ENCODE assay signal across 26 cellular contexts in genomic region chrX:99572711-99573110, GRCh38.
"Had no signal": no experiment of that assay in that cellular context is flagged by ENCODE, and none has a peak within 500 bp of the region (broad histone marks: within the 10 kb centered on the region; RNA-seq: fewer than 3 reads in every experiment).

No MANE protein-coding gene starts in this region.

- H3K27ac ChIP-seq: brain microvascular endothelial cell, SJCRH30, SK-N-MC had no signal

- DNase-seq: activated CD4-positive, alpha-beta T cell treated with anti-CD3 and anti-CD28 coated beads for 36 hours; activated CD4-positive, alpha-beta T cell treated with anti-CD3 and anti-CD28 coated beads, Interleukin-2, amount 10 ng/mL, durations not matched to agents 7 days and 5 days; activated CD4-positive, alpha-beta T cell treated with anti-CD3 and anti-CD28 coated beads, Interleukin-2, amount 50 U/mL, for 48 hours; activated CD8-positive, alpha-beta T cell treated with anti-CD3 and anti-CD28 coated beads, Interleukin-2, amount 10 ng/mL, durations not matched to agents 7 days and 5 days; activated gamma-delta T cell; activated naive CD4-positive, alpha-beta T cell treated with Interleukin-2 at 50 U/mL for 16 hours; activated naive CD8-positive, alpha-beta T cell treated with anti-CD3 and anti-CD28 coated beads, Interleukin-2, amount 10 ng/mL, durations not matched to agents 7 days and 5 days; activated T-cell treated with anti-CD3 and anti-CD28 coated beads, Interleukin-2, amount 50 U/mL, for 24 hours; brain microvascular endothelial cell; central memory CD4-positive, alpha-beta T cell; Karpas-422; MM.1S; MV-4-11; NCI-H1092; NCI-H1436 treated with DMSO at 0.1 percent for 48 hours; NCI-H1694 treated with DMSO at 0.1 percent for 48 hours; NCI-H2029; NCI-H345; NCI-H524 treated with DMSO at 0.1 percent for 48 hours; SHP77; SJCRH30 had no signal

- H3K36me3 Mint-ChIP-seq: activated naive CD4-positive, alpha-beta T cell treated with anti-CD3 and anti-CD28 coated beads, Interleukin-2, amount 50 U/mL, for 24 hours; activated naive CD8-positive, alpha-beta T cell treated with anti-CD3 and anti-CD28 coated beads, Interleukin-2, amount 10 ng/mL, durations not matched to agents 7 days and 5 days had no signal

- H3K27me3 Mint-ChIP-seq: activated CD4-positive, alpha-beta T cell treated with anti-CD3 and anti-CD28 coated beads for 36 hours; activated CD4-positive, alpha-beta T cell treated with anti-CD3 and anti-CD28 coated beads, Interleukin-2, amount 10 ng/mL, durations not matched to agents 7 days and 5 days; activated naive CD4-positive, alpha-beta T cell treated with anti-CD3 and anti-CD28 coated beads, Interleukin-2, amount 50 U/mL, for 24 hours; activated naive CD8-positive, alpha-beta T cell treated with anti-CD3 and anti-CD28 coated beads, Interleukin-2, amount 10 ng/mL, durations not matched to agents 7 days and 5 days had no signal

- H3K9me3 ChIP-seq: SJCRH30 had no signal

- H3K27me3 ChIP-seq: brain microvascular endothelial cell, SJCRH30 had no signal

- H3K4me3 ChIP-seq: SJCRH30, SK-N-MC had no signal

- H3K36me3 ChIP-seq: brain microvascular endothelial cell, SJCRH30 had no signal

- H3K4me3 Mint-ChIP-seq: activated CD4-positive, alpha-beta T cell treated with anti-CD3 and anti-CD28 coated beads for 36 hours; activated CD4-positive, alpha-beta T cell treated with anti-CD3 and anti-CD28 coated beads, Interleukin-2, amount 10 ng/mL, durations not matched to agents 7 days and 5 days; activated CD8-positive, alpha-beta T cell treated with anti-CD3 and anti-CD28 coated beads, Interleukin-2, amount 10 ng/mL, durations not matched to agents 7 days and 5 days; activated naive CD4-positive, alpha-beta T cell treated with anti-CD3 and anti-CD28 coated beads, Interleukin-2, amount 50 U/mL, for 24 hours; activated naive CD8-positive, alpha-beta T cell treated with anti-CD3 and anti-CD28 coated beads, Interleukin-2, amount 10 ng/mL, durations not matched to agents 7 days and 5 days; activated T-cell treated with anti-CD3 and anti-CD28 coated beads, Interleukin-2, amount 50 U/mL, for 24 hours; WTC11 had no signal

- FAIRE-seq: TTC549 had no signal

- H3K4me1 ChIP-seq: SJCRH30 had no signal

- H3K4me1 Mint-ChIP-seq: activated CD4-positive, alpha-beta T cell treated with anti-CD3 and anti-CD28 coated beads for 36 hours; activated CD4-positive, alpha-beta T cell treated with anti-CD3 and anti-CD28 coated beads, Interleukin-2, amount 10 ng/mL, durations not matched to agents 7 days and 5 days; activated naive CD4-positive, alpha-beta T cell treated with anti-CD3 and anti-CD28 coated beads, Interleukin-2, amount 50 U/mL, for 24 hours; activated naive CD8-positive, alpha-beta T cell treated with anti-CD3 and anti-CD28 coated beads, Interleukin-2, amount 10 ng/mL, durations not matched to agents 7 days and 5 days; WTC11 had no signal

- H3K27ac Mint-ChIP-seq: activated CD4-positive, alpha-beta T cell treated with anti-CD3 and anti-CD28 coated beads for 36 hours; activated CD4-positive, alpha-beta T cell treated with anti-CD3 and anti-CD28 coated beads, Interleukin-2, amount 10 ng/mL, durations not matched to agents 7 days and 5 days; activated CD8-positive, alpha-beta T cell treated with anti-CD3 and anti-CD28 coated beads, Interleukin-2, amount 10 ng/mL, durations not matched to agents 7 days and 5 days; activated naive CD4-positive, alpha-beta T cell treated with anti-CD3 and anti-CD28 coated beads, Interleukin-2, amount 50 U/mL, for 24 hours; activated naive CD8-positive, alpha-beta T cell treated with anti-CD3 and anti-CD28 coated beads, Interleukin-2, amount 10 ng/mL, durations not matched to agents 7 days and 5 days; activated T-cell treated with anti-CD3 and anti-CD28 coated beads, Interleukin-2, amount 50 U/mL, for 24 hours; activated T-helper 2 cell treated with anti-CD3 and anti-CD28 coated beads, Interferon-gamma antibody, Interleukin-2, Interleukin-4, amounts not matched to agents 10 μg/mL and 5 μg/mL and 100 μg/mL, durations not matched to agents 14 hours and 24 hours and 36 hours; WTC11 had no signal
